In the genomic region with DNA sequence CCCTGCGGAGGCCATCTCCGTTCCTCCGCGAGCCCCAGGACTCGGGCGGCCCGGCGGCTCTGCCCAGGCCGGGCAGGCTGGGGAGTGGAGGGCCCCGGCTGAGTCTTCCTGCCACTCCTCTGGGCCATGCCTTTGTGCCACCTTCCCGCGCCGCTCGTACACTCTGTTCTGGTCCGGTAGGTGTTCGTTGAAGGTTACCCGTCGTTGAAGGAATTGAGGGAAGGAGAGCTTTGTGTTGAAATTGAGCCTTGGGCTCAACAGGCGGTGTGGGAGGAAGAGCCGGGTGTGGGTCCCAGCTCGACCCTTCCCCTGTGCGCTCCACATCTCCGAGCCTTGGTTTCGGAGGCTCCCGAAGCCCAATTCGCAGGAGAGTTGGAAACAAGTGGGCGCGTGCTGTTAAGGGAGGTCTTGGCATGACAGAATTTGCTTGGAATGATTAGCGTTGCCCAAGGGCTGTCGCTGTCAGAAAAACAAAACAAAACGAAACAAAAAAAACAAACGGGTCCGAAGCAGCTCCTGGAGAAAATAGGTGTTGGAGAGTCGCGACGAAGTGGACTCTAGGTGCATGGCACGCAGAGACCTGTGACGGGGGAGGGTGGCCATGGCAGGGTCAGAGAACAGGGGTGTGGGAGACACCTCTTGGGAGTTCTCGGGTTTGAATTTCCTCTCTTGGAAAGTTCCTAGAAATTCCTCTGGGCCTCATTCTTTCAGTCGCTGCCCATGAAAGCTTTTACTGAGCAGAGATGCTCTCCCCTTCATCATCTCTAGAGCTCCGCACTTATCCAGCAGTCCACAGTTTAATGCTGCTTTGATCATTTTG, we compare ENCODE assay signal across 1 cellular context.
TF ChIP-seq lines count a peak whose summit lies in the region.

No MANE protein-coding gene starts in this region.

TF ChIP-seq in liver, 16 proteins besides CTCF, POLR2A, EP300 and RAD21 (continued from another document):
- TF ChIP-seq, protein P1, sequence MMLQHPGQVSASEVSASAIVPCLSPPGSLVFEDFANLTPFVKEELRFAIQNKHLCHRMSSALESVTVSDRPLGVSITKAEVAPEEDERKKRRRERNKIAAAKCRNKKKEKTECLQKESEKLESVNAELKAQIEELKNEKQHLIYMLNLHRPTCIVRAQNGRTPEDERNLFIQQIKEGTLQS (IDR thresholded peaks at IDR 0.05), result no peak
- no peak for TF ChIP-seq SP1 (IDR thresholded peaks at IDR 0.05)
